ENCODE assay signal across 8 cellular contexts in genomic region chr11:18722293-18722637, GRCh38. TPM values are rescaled to one million over a fixed set of nuclear protein-coding genes. Genes with fewer than 3 reads are reported as not detected.
A peak's percentile ranks its signal among the peaks of the same experiment; 100 is the strongest.
DNase-seq lines count a peak whose midpoint lies in the region; ATAC-seq and TF ChIP-seq lines count a peak whose summit lies in the region.

No MANE protein-coding gene starts in this region.

- ATAC-seq in GM18498 (IDR thresholded peaks at IDR 0.05; ENCODE audit: unreplicated experiment) (peak; percentile 11), HG02571 (IDR thresholded peaks at IDR 0.05; ENCODE audit: unreplicated experiment) (no peak), HG02642 (IDR thresholded peaks at IDR 0.05; ENCODE audit: poor library complexity, unreplicated experiment) (no peak)
- no peak for ATAC-seq in activated naive CD8-positive, alpha-beta T cell treated with anti-CD3 and anti-CD28 coated beads, Interleukin-2, amount 10 ng/mL, durations not matched to agents 7 days and 5 days (ENCODE audit: low read depth)

- TF ChIP-seq CTCF in HFFc6 (IDR thresholded peaks at IDR 0.05) (peak; percentile 47), neural crest cell (conservative IDR thresholded peaks at IDR 0.05) (peak; percentile 42), GM13976 (IDR thresholded peaks at IDR 0.05; ENCODE audit: borderline replicate concordance, control extremely low read depth, extremely low read depth, insufficient read depth, missing control alignments) (no peak)

- no peak for DNase-seq in HFFc6
- no peak for DNase-seq in activated naive CD8-positive, alpha-beta T cell treated with anti-CD3 and anti-CD28 coated beads, Interleukin-2, amount 10 ng/mL, durations not matched to agents 7 days and 5 days
- DNase-seq in neural crest cell (ENCODE audit: low read depth, low spot score) = no peak
- no peak for DNase-seq in NCI-H1105 treated with DMSO at 0.1 percent for 48 hours (lab: John Stamatoyannopoulos, UW)
- no peak for DNase-seq in GM13976 (ENCODE audit: low spot score)

- no peak overlapping the region for H3K27ac Mint-ChIP-seq in HFFc6
- no peak overlapping the region for H3K27ac Mint-ChIP-seq in activated naive CD8-positive, alpha-beta T cell treated with anti-CD3 and anti-CD28 coated beads, Interleukin-2, amount 10 ng/mL, durations not matched to agents 7 days and 5 days
- no peak overlapping the region for H3K27ac Mint-ChIP-seq in neural crest cell (ENCODE audit: unreplicated experiment)

- in situ Hi-C loops in GM13976 (cut with MboI; ENCODE audit: low sequenced_read_pairs, unreplicated experiment) = no loop called here

- H3K9me3 Mint-ChIP-seq in HFFc6 = no peaks in the 10 kb centered on the region
- H3K9me3 Mint-ChIP-seq in activated naive CD8-positive, alpha-beta T cell treated with anti-CD3 and anti-CD28 coated beads, Interleukin-2, amount 10 ng/mL, durations not matched to agents 7 days and 5 days = no peaks in the 10 kb centered on the region
- no peaks in the 10 kb centered on the region for H3K9me3 Mint-ChIP-seq in neural crest cell

- H3K4me1 Mint-ChIP-seq in HFFc6 (ENCODE audit: low read depth) (peaks cover 20% of the 10 kb centered on the region), neural crest cell (peaks cover 14% of the 10 kb centered on the region)
- peaks cover 6% of the 10 kb centered on the region for H3K4me1 Mint-ChIP-seq in activated naive CD8-positive, alpha-beta T cell treated with anti-CD3 and anti-CD28 coated beads, Interleukin-2, amount 10 ng/mL, durations not matched to agents 7 days and 5 days

- H3K4me3 Mint-ChIP-seq in HFFc6 = no peak overlapping the region; the same call in 1 of the 2 replicates
- H3K4me3 Mint-ChIP-seq in activated naive CD8-positive, alpha-beta T cell treated with anti-CD3 and anti-CD28 coated beads, Interleukin-2, amount 10 ng/mL, durations not matched to agents 7 days and 5 days = peak overlapping the region; percentile 93
- peak overlapping the region; percentile 87 for H3K4me3 Mint-ChIP-seq in neural crest cell

- H3K27me3 Mint-ChIP-seq in HFFc6 (ENCODE audit: insufficient read depth) = peaks cover 15% of the 10 kb centered on the region
- H3K27me3 Mint-ChIP-seq in activated naive CD8-positive, alpha-beta T cell treated with anti-CD3 and anti-CD28 coated beads, Interleukin-2, amount 10 ng/mL, durations not matched to agents 7 days and 5 days = peaks cover 6% of the 10 kb centered on the region
- H3K27me3 Mint-ChIP-seq in neural crest cell (ENCODE audit: low read depth) = peaks cover 25% of the 10 kb centered on the region

- H3K36me3 Mint-ChIP-seq in HFFc6 (ENCODE audit: low read depth) (no peaks in the 10 kb centered on the region), neural crest cell (ENCODE audit: low read depth) (no peaks in the 10 kb centered on the region)
- no peaks in the 10 kb centered on the region for H3K36me3 Mint-ChIP-seq in activated naive CD8-positive, alpha-beta T cell treated with anti-CD3 and anti-CD28 coated beads, Interleukin-2, amount 10 ng/mL, durations not matched to agents 7 days and 5 days

- POLR2A ChIA-PET in activated naive CD8-positive, alpha-beta T cell treated with anti-CD3 and anti-CD28 coated beads, Interleukin-2, amount 10 ng/mL, durations not matched to agents 7 days and 5 days (lab: Charles Lee) = interaction anchor here (1.6 kb wide), 1 partner anchor 196 kb away, joined by 9 read pairs; the partner anchor contains the start of gene TSG101

RNA-seq across cellular contexts. Expression of gene IGSF22, which starts 3.7 kb away (rescaled TPM):
- not detected for total RNA-seq in HFFc6 (2021; fragmentation: NEBNext Ultra II Directional; extraction: Animal tissue kit (Norgen Biotek cat#: 25700))
- 1 to 10 TPM; 2.5 TPM for total RNA-seq in activated naive CD8-positive, alpha-beta T cell treated with anti-CD3 and anti-CD28 coated beads, Interleukin-2, amount 10 ng/mL, durations not matched to agents 7 days and 5 days
- total RNA-seq in neural crest cell = 0.19 and 0.50 TPM in 2 replicates

RNA-seq across cellular contexts. Expression of gene TMEM86A, which starts 23.7 kb away (rescaled TPM):
- total RNA-seq in HFFc6 (2021; fragmentation: NEBNext Ultra II Directional; extraction: Animal tissue kit (Norgen Biotek cat#: 25700)) = under 1 TPM; 0.23 to 0.61 (median 0.41) TPM
- total RNA-seq in activated naive CD8-positive, alpha-beta T cell treated with anti-CD3 and anti-CD28 coated beads, Interleukin-2, amount 10 ng/mL, durations not matched to agents 7 days and 5 days = 1 to 10 TPM; 1.4 to 1.7 TPM
- total RNA-seq in neural crest cell = 1.5 and 1.7 TPM in 2 replicates
